Comparison of ENCODE assay signal across 33 cellular contexts in genomic region chr13:34700155-34700554, GRCh38.
"Had no signal": no experiment of that assay in that cellular context is flagged by ENCODE, and none has a peak within 500 bp of the region (broad histone marks: within the 10 kb centered on the region; RNA-seq: fewer than 3 reads in every experiment).

No MANE protein-coding gene starts in this region.

- H3K36me3 ChIP-seq: brain microvascular endothelial cell, gastrocnemius medialis, heart left ventricle, WERI-Rb-1 had no signal

- H3K4me1 Mint-ChIP-seq: activated B cell treated with CpG ODN at 0.5 μM for 24 hours; activated CD8-positive, alpha-beta memory T cell treated with anti-CD3 and anti-CD28 coated beads, Interleukin-2, amount 10 ng/mL, durations not matched to agents 7 days and 5 days; activated naive CD4-positive, alpha-beta T cell treated with anti-CD3 and anti-CD28 coated beads, Interleukin-2, amount 50 U/mL, for 24 hours; activated naive CD8-positive, alpha-beta T cell treated with anti-CD3 and anti-CD28 coated beads for 36 hours; activated naive CD8-positive, alpha-beta T cell treated with anti-CD3 and anti-CD28 coated beads, Interleukin-2, amount 50 U/mL, for 24 hours; T-helper 17 cell had no signal

- H3K4me3 ChIP-seq: gastrocnemius medialis, heart left ventricle had no signal

- H3K27me3 Mint-ChIP-seq: activated B cell treated with CpG ODN at 0.5 μM for 24 hours; activated CD4-positive, alpha-beta memory T cell treated with anti-CD3 and anti-CD28 coated beads for 36 hours; activated CD8-positive, alpha-beta memory T cell treated with anti-CD3 and anti-CD28 coated beads, Interleukin-2, amount 10 ng/mL, durations not matched to agents 7 days and 5 days; activated naive CD8-positive, alpha-beta T cell treated with anti-CD3 and anti-CD28 coated beads for 36 hours; activated naive CD8-positive, alpha-beta T cell treated with anti-CD3 and anti-CD28 coated beads, Interleukin-2, amount 50 U/mL, for 24 hours; effector memory CD8-positive, alpha-beta T cell; T-helper 17 cell had no signal

- H3K9me3 Mint-ChIP-seq: activated naive CD4-positive, alpha-beta T cell treated with anti-CD3 and anti-CD28 coated beads for 36 hours; activated naive CD8-positive, alpha-beta T cell treated with anti-CD3 and anti-CD28 coated beads for 36 hours had no signal

- H3K4me3 Mint-ChIP-seq: activated B cell treated with CpG ODN at 0.5 μM for 24 hours; activated CD4-positive, alpha-beta memory T cell treated with anti-CD3 and anti-CD28 coated beads for 36 hours; activated CD8-positive, alpha-beta memory T cell treated with anti-CD3 and anti-CD28 coated beads, Interleukin-2, amount 10 ng/mL, durations not matched to agents 7 days and 5 days; activated CD8-positive, alpha-beta T cell treated with anti-CD3 and anti-CD28 coated beads, Interleukin-2, amount 10 ng/mL, durations not matched to agents 7 days and 5 days; activated naive CD4-positive, alpha-beta T cell treated with anti-CD3 and anti-CD28 coated beads for 36 hours; activated naive CD4-positive, alpha-beta T cell treated with anti-CD3 and anti-CD28 coated beads, Interleukin-2, amount 50 U/mL, for 24 hours; activated naive CD8-positive, alpha-beta T cell treated with anti-CD3 and anti-CD28 coated beads for 36 hours; activated naive CD8-positive, alpha-beta T cell treated with anti-CD3 and anti-CD28 coated beads, Interleukin-2, amount 50 U/mL, for 24 hours; activated T-helper 1 cell treated with anti-CD3 and anti-CD28 coated beads, Interleukin-12 subunit alpha, Interleukin-12 subunit beta, Interleukin-2, Interleukin-4 antibody, amounts not matched to agents 30 ng/mL and 10 ng/mL and 1 ng/mL, durations not matched to agents 14 hours and 24 hours and 36 hours; effector memory CD8-positive, alpha-beta T cell; T-helper 17 cell; T-helper 2 cell treated with Interferon-gamma antibody and Interleukin-4, amounts not matched to agents 5 μg/mL and 100 μg/mL, for 36 hours had no signal

- H3K27ac ChIP-seq: brain microvascular endothelial cell, foreskin keratinocyte, gastrocnemius medialis, heart left ventricle, WERI-Rb-1 had no signal

- H3K27ac Mint-ChIP-seq: activated B cell treated with CpG ODN at 0.5 μM for 24 hours; activated CD4-positive, alpha-beta memory T cell treated with anti-CD3 and anti-CD28 coated beads for 36 hours; activated CD8-positive, alpha-beta memory T cell treated with anti-CD3 and anti-CD28 coated beads, Interleukin-2, amount 10 ng/mL, durations not matched to agents 7 days and 5 days; activated CD8-positive, alpha-beta T cell treated with anti-CD3 and anti-CD28 coated beads, Interleukin-2, amount 10 ng/mL, durations not matched to agents 7 days and 5 days; activated naive CD4-positive, alpha-beta T cell treated with anti-CD3 and anti-CD28 coated beads for 36 hours; activated naive CD4-positive, alpha-beta T cell treated with anti-CD3 and anti-CD28 coated beads, Interleukin-2, amount 50 U/mL, for 24 hours; activated naive CD8-positive, alpha-beta T cell treated with anti-CD3 and anti-CD28 coated beads for 36 hours; activated naive CD8-positive, alpha-beta T cell treated with anti-CD3 and anti-CD28 coated beads, Interleukin-2, amount 50 U/mL, for 24 hours; activated T-helper 1 cell treated with anti-CD3 and anti-CD28 coated beads, Interleukin-12 subunit alpha, Interleukin-12 subunit beta, Interleukin-2, Interleukin-4 antibody, amounts not matched to agents 30 ng/mL and 10 ng/mL and 1 ng/mL, durations not matched to agents 14 hours and 24 hours and 36 hours; activated T-helper 2 cell treated with anti-CD3 and anti-CD28 coated beads, Interferon-gamma antibody, Interleukin-2, Interleukin-4, amounts not matched to agents 10 μg/mL and 5 μg/mL and 100 μg/mL, durations not matched to agents 14 hours and 24 hours and 36 hours; effector memory CD8-positive, alpha-beta T cell; T-helper 17 cell; T-helper 2 cell treated with Interferon-gamma antibody and Interleukin-4, amounts not matched to agents 5 μg/mL and 100 μg/mL, for 36 hours had no signal

- H3K36me3 Mint-ChIP-seq: activated CD4-positive, alpha-beta memory T cell treated with anti-CD3 and anti-CD28 coated beads for 36 hours; activated CD8-positive, alpha-beta memory T cell treated with anti-CD3 and anti-CD28 coated beads, Interleukin-2, amount 10 ng/mL, durations not matched to agents 7 days and 5 days; activated naive CD4-positive, alpha-beta T cell treated with anti-CD3 and anti-CD28 coated beads, Interleukin-2, amount 50 U/mL, for 24 hours; activated naive CD8-positive, alpha-beta T cell treated with anti-CD3 and anti-CD28 coated beads for 36 hours had no signal

- ATAC-seq: activated CD4-positive, CD25-positive, alpha-beta regulatory T cell treated with anti-CD3 and anti-CD28 coated beads, Interleukin-2, amount 50 U/mL, for 24 hours; activated CD8-positive, alpha-beta memory T cell treated with anti-CD3 and anti-CD28 coated beads, Interleukin-2, amount 10 ng/mL, durations not matched to agents 7 days and 5 days; activated CD8-positive, alpha-beta T cell treated with anti-CD3 and anti-CD28 coated beads, Interleukin-2, amount 10 ng/mL, durations not matched to agents 7 days and 5 days; activated naive CD8-positive, alpha-beta T cell treated with anti-CD3 and anti-CD28 coated beads, Interleukin-2, amount 50 U/mL, for 24 hours; effector memory CD8-positive, alpha-beta T cell; esophagus mucosa; foreskin keratinocyte; gastrocnemius medialis; heart left ventricle; T-helper 17 cell had no signal

- H3K9me3 ChIP-seq: gastrocnemius medialis, heart left ventricle had no signal

- H3K27me3 ChIP-seq: brain microvascular endothelial cell, foreskin keratinocyte, gastrocnemius medialis, heart left ventricle had no signal

- H3K4me1 ChIP-seq: foreskin keratinocyte had no signal

- DNase-seq: activated B cell treated with CpG ODN at 0.5 μM for 24 hours; activated CD4-positive, alpha-beta memory T cell treated with anti-CD3 and anti-CD28 coated beads for 36 hours; activated CD4-positive, alpha-beta T cell treated with anti-CD3 and anti-CD28 coated beads for 48 hours; activated CD8-positive, alpha-beta memory T cell treated with anti-CD3 and anti-CD28 coated beads, Interleukin-2, amount 10 ng/mL, durations not matched to agents 7 days and 5 days; activated CD8-positive, alpha-beta memory T cell treated with anti-CD3 and anti-CD28 coated beads, Interleukin-2, amount 50 U/mL, for 4 hours; activated CD8-positive, alpha-beta T cell treated with anti-CD3 and anti-CD28 coated beads, Interleukin-2, amount 10 ng/mL, durations not matched to agents 7 days and 5 days; activated effector memory CD4-positive, alpha-beta T cell treated with anti-CD3 and anti-CD28 coated beads, Interleukin-2, amount 50 U/mL, for 16 hours; activated naive CD4-positive, alpha-beta T cell treated with anti-CD3 and anti-CD28 coated beads for 36 hours; activated naive CD8-positive, alpha-beta T cell treated with anti-CD3 and anti-CD28 coated beads for 36 hours; activated naive CD8-positive, alpha-beta T cell treated with anti-CD3 and anti-CD28 coated beads, Interleukin-2, amount 50 U/mL, for 24 hours; activated T-cell treated with anti-CD3 and anti-CD28 coated beads, Interleukin-2, amount 50 U/mL, for 1 hour; activated T-cell treated with anti-CD3 and anti-CD28 coated beads, Interleukin-2, amount 50 U/mL, for 48 hours; anterior cingulate cortex; brain microvascular endothelial cell; caudate nucleus; cortex of kidney; dermis blood vessel endothelial cell; effector CD4-positive, alpha-beta T cell; effector memory CD8-positive, alpha-beta T cell; gastrocnemius medialis; glutamatergic neuron; heart left ventricle; T-helper 1 cell; T-helper 17 cell; T1000; WERI-Rb-1 had no signal
